ENCODE assay signal across 10 cellular contexts in the genomic region with DNA sequence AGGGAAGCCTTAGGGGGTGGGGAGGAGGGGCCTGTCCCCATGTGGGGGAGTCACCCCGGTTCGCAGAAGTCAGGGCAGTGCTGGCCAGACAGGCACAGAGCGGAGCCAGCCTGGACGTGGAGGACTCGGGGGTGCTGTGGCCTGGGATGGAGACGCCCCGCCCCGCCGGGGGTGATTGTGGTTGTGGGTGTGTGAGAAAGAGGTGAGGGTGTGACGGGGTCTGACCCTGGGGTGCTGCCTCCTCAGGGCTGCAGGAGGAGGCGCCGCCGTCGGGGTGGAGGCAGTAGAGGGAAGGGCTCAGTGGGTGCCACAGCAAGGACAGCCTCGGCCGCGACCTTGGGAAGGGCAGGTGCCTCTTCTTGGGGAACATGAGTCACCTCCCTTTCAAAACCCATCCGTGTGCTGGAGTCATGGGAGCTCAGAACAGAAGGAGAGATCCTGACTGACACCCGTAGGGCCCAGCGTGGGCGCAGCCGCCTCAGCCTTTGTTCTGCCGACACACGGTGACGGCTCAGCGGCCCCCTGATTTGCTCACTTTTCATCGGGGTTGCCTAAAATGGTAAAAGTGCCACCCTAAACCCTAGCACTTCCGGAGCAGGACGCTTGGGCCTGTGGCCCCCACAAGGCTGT.
"Had no signal": no experiment of that assay in that cellular context is flagged by ENCODE, and none has a peak within 500 bp of the region (broad histone marks: within the 10 kb centered on the region; RNA-seq: fewer than 3 reads in every experiment).

No MANE protein-coding gene starts in this region.

- DNase-seq: activated CD4-positive, CD25-positive, alpha-beta regulatory T cell; left ventricle myocardium inferior; mesendoderm; pancreas; stimulated activated CD4-positive, alpha-beta T cell treated with anti-CD3 and anti-CD28 coated beads, Interleukin-4, amount 100 ng/mL, for 1 hour; stimulated activated CD8-positive, alpha-beta memory T cell treated with anti-CD3 and anti-CD28 coated beads, Interleukin-4, amount 100 ng/mL, for 48 hours; trophoblast cell had no signal

- H3K4me3 Mint-ChIP-seq: activated naive CD8-positive, alpha-beta T cell had no signal

- H3K27ac Mint-ChIP-seq: activated naive CD8-positive, alpha-beta T cell had no signal

- H3K4me3 ChIP-seq: dorsolateral prefrontal cortex, esophagus muscularis mucosa, left ventricle myocardium inferior, pancreas had no signal

- ATAC-seq: pancreas had no signal

- H3K27me3 Mint-ChIP-seq: activated naive CD8-positive, alpha-beta T cell had no signal
